Comparison of ENCODE assay signal across 3 cellular contexts in the genomic region with DNA sequence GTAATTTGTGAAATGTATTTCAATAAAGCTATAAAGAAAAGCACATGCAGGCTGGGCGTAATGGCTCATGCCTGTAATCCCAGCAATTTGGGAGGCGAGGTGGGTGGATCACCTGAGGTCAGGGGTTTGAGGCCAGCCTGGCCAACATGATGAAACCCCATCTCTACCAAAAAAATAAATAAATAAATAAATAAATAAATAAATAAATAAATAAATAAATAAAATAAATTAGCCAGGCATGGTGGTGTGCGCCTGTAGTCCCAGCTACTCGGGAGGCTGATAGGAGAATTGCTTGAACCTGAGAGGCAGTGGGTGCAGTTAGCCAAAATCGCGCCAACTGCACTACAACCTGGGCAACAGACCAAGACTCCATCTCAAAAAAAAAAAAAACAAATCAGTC.
DNase-seq lines count a peak whose midpoint lies in the region; ATAC-seq, FAIRE-seq and TF ChIP-seq lines count a peak whose summit lies in the region.
"Not testable (repeated sequence)": the region's sequence is repeated elsewhere in the genome, so short reads cannot be mapped to it uniquely, and the experiment has no call there.

No MANE protein-coding gene starts in this region.

- H3K4me2 ChIP-seq in A549 = not testable (repeated sequence)

- ATAC-seq in A549, T-helper 17 cell: not testable (repeated sequence)

- not testable (repeated sequence) for H3K4me3 ChIP-seq in A549; HEK293 (ENCODE audit: low read depth, low read length)

- not testable (repeated sequence) for TF ChIP-seq EP300 in A549 (IDR thresholded peaks at IDR 0.05)

- TF ChIP-seq CTCF in A549 (IDR thresholded peaks at IDR 0.05); HEK293 (tag by site-specific recombination; IDR thresholded peaks at IDR 0.05): not testable (repeated sequence)

- not testable (repeated sequence) for DNase-seq in A549 (ENCODE audit: low read depth in 1 of 2, low spot score in 1 of 2); T-helper 17 cell

- H3K4me3 Mint-ChIP-seq in T-helper 17 cell = peak overlapping the region; percentile 52

- not testable (repeated sequence) for FAIRE-seq in A549 (lab: Jason Lieb, UNC)

- H3K36me3 Mint-ChIP-seq in T-helper 17 cell (ENCODE audit: low read depth) = not testable (repeated sequence)

- H3K27ac Mint-ChIP-seq in T-helper 17 cell = not testable (repeated sequence)

- not testable (repeated sequence) for TF ChIP-seq POLR2A in A549 (IDR thresholded peaks at IDR 0.05; ENCODE audit: low read length)

- WGBS in A549 (ENCODE audit: missing lambda C conversion rate) = 88% methylated on average over 6 of the region's 6 CpGs

- H3K27ac ChIP-seq in A549; HEK293 (ENCODE audit: extremely low read depth, low read depth, low read length): not testable (repeated sequence)

- POLR2A ChIA-PET in A549 (lab: Yijun Ruan, JAX); HEK293 (lab: Yijun Ruan, JAX): not testable (repeated sequence)

- H3K9me3 ChIP-seq in A549; HEK293 (ENCODE audit: control insufficient read depth, insufficient read depth, low read depth, low read length); T-helper 17 cell (ENCODE audit: control insufficient read depth, low read length, poor library complexity, severe bottlenecking): not testable (repeated sequence)

- H3K36me3 ChIP-seq in HEK293 (ENCODE audit: control insufficient read depth in 2 of 2, insufficient read depth in 1 of 2, low read length in 2 of 2) = peaks cover 21 to 26% of the 10 kb centered on the region in 2 experiments

- not testable (repeated sequence) for H3K27me3 Mint-ChIP-seq in T-helper 17 cell

- H3K4me1 ChIP-seq in A549; HEK293 (ENCODE audit: control insufficient read depth, insufficient read depth, low read length): not testable (repeated sequence)

- TF ChIP-seq RAD21 in A549 (conservative IDR thresholded peaks at IDR 0.05 in 1 of 2, IDR thresholded peaks at IDR 0.05 in 1 of 2) = not testable (repeated sequence)

- CTCF ChIA-PET in A549 (lab: Yijun Ruan, JAX) (interaction anchor here (0.7 to 1.5 kb wide), 2 partner anchors 11 to 48 kb away, joined by 3 to 4 read pairs; no protein-coding TSS in a partner anchor), HEK293 (lab: Yijun Ruan, JAX) (interaction anchor here (0.7 kb wide), 1 partner anchor 262 kb away, joined by 3 read pairs; no protein-coding TSS in a partner anchor)

- H3K4me1 Mint-ChIP-seq in T-helper 17 cell = not testable (repeated sequence)

TF ChIP-seq in A549, 52 proteins besides CTCF, POLR2A, EP300 and RAD21:
- peak; percentile 85 for TF ChIP-seq ZC3H11A (IDR thresholded peaks at IDR 0.05)

TF ChIP-seq in HEK293, 187 proteins besides CTCF, POLR2A, EP300 and RAD21 (continues in another document):
- peak; percentile 70; the same call in 1 of the 2 replicates for TF ChIP-seq ZNF664 (tag by site-specific recombination; IDR thresholded peaks at IDR 0.05)
- peak; percentile 25 for TF ChIP-seq ZNF654 (tag by site-specific recombination; IDR thresholded peaks at IDR 0.05; ENCODE audit: low read depth)
- TF ChIP-seq ZNF501 (tag by site-specific recombination; IDR thresholded peaks at IDR 0.05) = 0 out of 2 replicates have a peak, but pooled peaks have one; percentile 64
- TF ChIP-seq ZNF266 (tag by site-specific recombination; IDR thresholded peaks at IDR 0.05; ENCODE audit: low read depth) = 0 out of 2 replicates have a peak, but pooled peaks have one; percentile 20
- TF ChIP-seq ZBTB21 (tag by site-specific recombination; IDR thresholded peaks at IDR 0.05) = 0 out of 2 replicates have a peak, but pooled peaks have one; percentile 29
- TF ChIP-seq, protein P1, sequence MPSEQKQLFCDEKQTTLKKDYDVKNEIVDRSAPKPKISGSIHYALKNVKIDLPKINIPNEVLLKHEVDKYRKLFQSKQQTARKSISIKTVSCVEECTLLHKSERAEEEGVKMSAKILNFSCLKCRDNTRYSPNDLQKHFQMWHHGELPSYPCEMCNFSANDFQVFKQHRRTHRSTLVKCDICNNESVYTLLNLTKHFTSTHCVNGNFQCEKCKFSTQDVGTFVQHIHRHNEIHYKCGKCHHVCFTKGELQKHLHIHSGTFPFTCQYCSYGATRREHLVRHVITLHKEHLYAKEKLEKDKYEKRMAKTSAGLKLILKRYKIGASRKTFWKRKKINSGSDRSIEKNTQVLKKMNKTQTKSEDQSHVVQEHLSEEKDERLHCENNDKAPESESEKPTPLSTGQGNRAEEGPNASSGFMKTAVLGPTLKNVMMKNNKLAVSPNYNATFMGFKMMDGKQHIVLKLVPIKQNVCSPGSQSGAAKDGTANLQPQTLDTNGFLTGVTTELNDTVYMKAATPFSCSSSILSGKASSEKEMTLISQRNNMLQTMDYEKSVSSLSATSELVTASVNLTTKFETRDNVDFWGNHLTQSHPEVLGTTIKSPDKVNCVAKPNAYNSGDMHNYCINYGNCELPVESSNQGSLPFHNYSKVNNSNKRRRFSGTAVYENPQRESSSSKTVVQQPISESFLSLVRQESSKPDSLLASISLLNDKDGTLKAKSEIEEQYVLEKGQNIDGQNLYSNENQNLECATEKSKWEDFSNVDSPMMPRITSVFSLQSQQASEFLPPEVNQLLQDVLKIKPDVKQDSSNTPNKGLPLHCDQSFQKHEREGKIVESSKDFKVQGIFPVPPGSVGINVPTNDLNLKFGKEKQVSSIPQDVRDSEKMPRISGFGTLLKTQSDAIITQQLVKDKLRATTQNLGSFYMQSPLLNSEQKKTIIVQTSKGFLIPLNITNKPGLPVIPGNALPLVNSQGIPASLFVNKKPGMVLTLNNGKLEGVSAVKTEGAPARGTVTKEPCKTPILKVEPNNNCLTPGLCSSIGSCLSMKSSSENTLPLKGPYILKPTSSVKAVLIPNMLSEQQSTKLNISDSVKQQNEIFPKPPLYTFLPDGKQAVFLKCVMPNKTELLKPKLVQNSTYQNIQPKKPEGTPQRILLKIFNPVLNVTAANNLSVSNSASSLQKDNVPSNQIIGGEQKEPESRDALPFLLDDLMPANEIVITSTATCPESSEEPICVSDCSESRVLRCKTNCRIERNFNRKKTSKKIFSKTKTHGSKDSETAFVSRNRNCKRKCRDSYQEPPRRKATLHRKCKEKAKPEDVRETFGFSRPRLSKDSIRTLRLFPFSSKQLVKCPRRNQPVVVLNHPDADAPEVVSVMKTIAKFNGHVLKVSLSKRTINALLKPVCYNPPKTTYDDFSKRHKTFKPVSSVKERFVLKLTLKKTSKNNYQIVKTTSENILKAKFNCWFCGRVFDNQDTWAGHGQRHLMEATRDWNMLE (tag by site-specific recombination; conservative IDR thresholded peaks at IDR 0.05; ENCODE audit: low read depth) = peak; percentile 91
- TF ChIP-seq, protein P2, sequence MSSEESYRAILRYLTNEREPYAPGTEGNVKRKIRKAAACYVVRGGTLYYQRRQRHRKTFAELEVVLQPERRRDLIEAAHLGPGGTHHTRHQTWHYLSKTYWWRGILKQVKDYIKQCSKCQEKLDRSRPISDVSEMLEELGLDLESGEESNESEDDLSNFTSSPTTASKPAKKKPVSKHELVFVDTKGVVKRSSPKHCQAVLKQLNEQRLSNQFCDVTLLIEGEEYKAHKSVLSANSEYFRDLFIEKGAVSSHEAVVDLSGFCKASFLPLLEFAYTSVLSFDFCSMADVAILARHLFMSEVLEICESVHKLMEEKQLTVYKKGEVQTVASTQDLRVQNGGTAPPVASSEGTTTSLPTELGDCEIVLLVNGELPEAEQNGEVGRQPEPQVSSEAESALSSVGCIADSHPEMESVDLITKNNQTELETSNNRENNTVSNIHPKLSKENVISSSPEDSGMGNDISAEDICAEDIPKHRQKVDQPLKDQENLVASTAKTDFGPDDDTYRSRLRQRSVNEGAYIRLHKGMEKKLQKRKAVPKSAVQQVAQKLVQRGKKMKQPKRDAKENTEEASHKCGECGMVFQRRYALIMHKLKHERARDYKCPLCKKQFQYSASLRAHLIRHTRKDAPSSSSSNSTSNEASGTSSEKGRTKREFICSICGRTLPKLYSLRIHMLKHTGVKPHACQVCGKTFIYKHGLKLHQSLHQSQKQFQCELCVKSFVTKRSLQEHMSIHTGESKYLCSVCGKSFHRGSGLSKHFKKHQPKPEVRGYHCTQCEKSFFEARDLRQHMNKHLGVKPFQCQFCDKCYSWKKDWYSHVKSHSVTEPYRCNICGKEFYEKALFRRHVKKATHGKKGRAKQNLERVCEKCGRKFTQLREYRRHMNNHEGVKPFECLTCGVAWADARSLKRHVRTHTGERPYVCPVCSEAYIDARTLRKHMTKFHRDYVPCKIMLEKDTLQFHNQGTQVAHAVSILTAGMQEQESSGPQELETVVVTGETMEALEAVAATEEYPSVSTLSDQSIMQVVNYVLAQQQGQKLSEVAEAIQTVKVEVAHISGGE (tag by site-specific recombination; conservative IDR thresholded peaks at IDR 0.05; ENCODE audit: low read depth) = peak; percentile 71
- TF ChIP-seq ZBTB8A (tag by site-specific recombination; IDR thresholded peaks at IDR 0.05) = peak; percentile 58
- peak; percentile 50 for TF ChIP-seq ZNF510 (tag by site-specific recombination; IDR thresholded peaks at IDR 0.05; ENCODE audit: insufficient replicate concordance)
- peak; percentile 93 for TF ChIP-seq ZNF394 (tag by site-specific recombination; IDR thresholded peaks at IDR 0.05; ENCODE audit: borderline replicate concordance)
- TF ChIP-seq ZNF555 (tag by site-specific recombination; conservative IDR thresholded peaks at IDR 0.05) = peak; percentile 71
- TF ChIP-seq ZNF623 (tag by site-specific recombination; IDR thresholded peaks at IDR 0.05) = peak; percentile 67
- peak; percentile 50; the same call in 1 of the 2 replicates for TF ChIP-seq ZXDB (tag by site-specific recombination; IDR thresholded peaks at IDR 0.05)
- TF ChIP-seq ZNF558 (tag by site-specific recombination; IDR thresholded peaks at IDR 0.05) = peak; percentile 59; the same call in 1 of the 2 replicates
- 0 out of 2 replicates have a peak, but pooled peaks have one; percentile 61 for TF ChIP-seq ZFP37 (tag by site-specific recombination; IDR thresholded peaks at IDR 0.05)
- TF ChIP-seq ZNF560 (tag by site-specific recombination; IDR thresholded peaks at IDR 0.05; ENCODE audit: borderline replicate concordance) = 0 out of 2 replicates have a peak, but pooled peaks have one; percentile 67
- TF ChIP-seq ZNF426 (tag by site-specific recombination; IDR thresholded peaks at IDR 0.05) = peak; percentile 83
- peak; percentile 64; the same call in 1 of the 2 replicates for TF ChIP-seq ZNF202 (tag by site-specific recombination; IDR thresholded peaks at IDR 0.05; ENCODE audit: borderline replicate concordance)
